In genomic region chr14:24297190-24297964, GRCh38 we compare ENCODE assay signal across 8 cellular contexts. TPM values are rescaled to one million over a fixed set of nuclear protein-coding genes. Genes with fewer than 3 reads are reported as not detected.
A peak's percentile ranks its signal among the peaks of the same experiment; 100 is the strongest.
DNase-seq lines count a peak whose midpoint lies in the region; ATAC-seq lines count a peak whose summit lies in the region.

No MANE protein-coding gene starts in this region.

- H3K9me3 ChIP-seq in Karpas-422 (ENCODE audit: low read length) = no peaks in the 10 kb centered on the region

- CTCF ChIA-PET in activated CD8-positive, alpha-beta T cell treated with anti-CD3 and anti-CD28 coated beads, Interleukin-2, amount 10 ng/mL, durations not matched to agents 7 days and 5 days (lab: Charles Lee) = interaction anchor here (0.6 to 26.4 kb wide), 28 partner anchors 11 to 189 kb away, joined by 3 to 801 read pairs (median 5); partner anchors contain the start of genes CHMP4A, CIDEB, DCAF11 and EMC9

- peak overlapping the region; percentile 5; the same call in 1 of the 2 replicates for H3K9ac ChIP-seq in Karpas-422 (ENCODE audit: low read length)

- peaks cover 9% of the 10 kb centered on the region; the same call in 1 of the 2 replicates for H4K20me1 ChIP-seq in Karpas-422 (ENCODE audit: insufficient read depth, low read depth, low read length)

- peaks cover 53% of the 10 kb centered on the region for H3K4me1 Mint-ChIP-seq in activated CD8-positive, alpha-beta T cell treated with anti-CD3 and anti-CD28 coated beads, Interleukin-2, amount 10 ng/mL, durations not matched to agents 7 days and 5 days (ENCODE audit: low read depth)

- H3K79me2 ChIP-seq in Karpas-422 (ENCODE audit: low read length) = peaks cover 39% of the 10 kb centered on the region

- ATAC-seq in GM21423 (IDR thresholded peaks at IDR 0.05; ENCODE audit: unreplicated experiment) = peak; percentile 21
- peak; percentile 3 for ATAC-seq in activated CD8-positive, alpha-beta T cell treated with anti-CD3 and anti-CD28 coated beads, Interleukin-2, amount 10 ng/mL, durations not matched to agents 7 days and 5 days

- H3K4me2 ChIP-seq in Karpas-422 (ENCODE audit: low read depth, low read length, poor library complexity, severe bottlenecking) = no peak overlapping the region

- H2AFZ ChIP-seq in Karpas-422 (ENCODE audit: low read length) = no peak overlapping the region

- H3K27ac Mint-ChIP-seq in activated CD8-positive, alpha-beta T cell treated with anti-CD3 and anti-CD28 coated beads, Interleukin-2, amount 10 ng/mL, durations not matched to agents 7 days and 5 days = peak overlapping the region; percentile 89

- H3K9me3 Mint-ChIP-seq in activated CD8-positive, alpha-beta T cell treated with anti-CD3 and anti-CD28 coated beads, Interleukin-2, amount 10 ng/mL, durations not matched to agents 7 days and 5 days (ENCODE audit: insufficient read depth) = no peaks in the 10 kb centered on the region

- no peaks in the 10 kb centered on the region for H3K27me3 Mint-ChIP-seq in activated CD8-positive, alpha-beta T cell treated with anti-CD3 and anti-CD28 coated beads, Interleukin-2, amount 10 ng/mL, durations not matched to agents 7 days and 5 days (ENCODE audit: low read depth)

- peaks cover 24% of the 10 kb centered on the region for H3K36me3 ChIP-seq in Karpas-422 (ENCODE audit: insufficient read depth, low read length)

- DNase-seq in ELF-1 (ENCODE audit: low read depth, low spot score) = peak; percentile 49
- DNase-seq in Karpas-422 = no peak
- no peak for DNase-seq in activated CD8-positive, alpha-beta T cell treated with anti-CD3 and anti-CD28 coated beads, Interleukin-2, amount 10 ng/mL, durations not matched to agents 7 days and 5 days
- DNase-seq in kidney glomerular epithelial cell (lab: John Stamatoyannopoulos, UW) = peak; percentile 64
- DNase-seq in putamen (ENCODE audit: low spot score) = no peak
- no peak for DNase-seq in stimulated activated naive CD4-positive, alpha-beta T cell treated with Interleukin-2 at 50 U/mL for 16 hours (lab: John Stamatoyannopoulos, UW)
- DNase-seq in A172 (ENCODE audit: low spot score) = no peak

- peaks cover 48% of the 10 kb centered on the region for H3K36me3 Mint-ChIP-seq in activated CD8-positive, alpha-beta T cell treated with anti-CD3 and anti-CD28 coated beads, Interleukin-2, amount 10 ng/mL, durations not matched to agents 7 days and 5 days (ENCODE audit: low read depth)

- POLR2A ChIA-PET in activated CD8-positive, alpha-beta T cell treated with anti-CD3 and anti-CD28 coated beads, Interleukin-2, amount 10 ng/mL, durations not matched to agents 7 days and 5 days (lab: Charles Lee) = interaction anchor here (0.7 to 7.0 kb wide), 14 partner anchors 10 to 136 kb away, joined by 3 to 73 read pairs (median 4); partner anchors contain the start of genes CHMP4A, CIDEB, IRF9 and LTB4R2

- no peaks in the 10 kb centered on the region for H3K27me3 ChIP-seq in Karpas-422 (ENCODE audit: low read length)

- H3K27ac ChIP-seq in Karpas-422 (ENCODE audit: low read length) = no peak overlapping the region

- H3K4me3 Mint-ChIP-seq in activated CD8-positive, alpha-beta T cell treated with anti-CD3 and anti-CD28 coated beads, Interleukin-2, amount 10 ng/mL, durations not matched to agents 7 days and 5 days = peak overlapping the region; percentile 17

- H3K4me3 ChIP-seq in Karpas-422 (ENCODE audit: low read length) = no peak overlapping the region

- H3K9me2 ChIP-seq in Karpas-422 (replicated peaks; ENCODE audit: insufficient read depth, low read length) = no peaks in the 10 kb centered on the region

- H3K4me1 ChIP-seq in Karpas-422 (ENCODE audit: low read length) = peaks cover 34% of the 10 kb centered on the region

RNA-seq across cellular contexts. Expression of gene DHRS1, which starts 2.2 kb away (rescaled TPM):
- 27.1 and 35.9 TPM in 2 replicates for total RNA-seq in Karpas-422 (2014; rRNA removed; shearing (Covaris generic); ENCODE audit: low replicate concordance)
- total RNA-seq in activated CD8-positive, alpha-beta T cell treated with anti-CD3 and anti-CD28 coated beads, Interleukin-2, amount 10 ng/mL, durations not matched to agents 7 days and 5 days = 10 to 100 TPM; 28.6 to 33.9 TPM
- total RNA-seq in A172 (2014; rRNA removed; shearing (Covaris generic)) = 15.1 and 27.8 TPM in 2 replicates

RNA-seq across cellular contexts. Expression of gene NOP9, which starts 2.3 kb away (rescaled TPM):
- total RNA-seq in Karpas-422 (2014; rRNA removed; shearing (Covaris generic); ENCODE audit: low replicate concordance) = 42.0 and 44.7 TPM in 2 replicates
- 10 to 100 TPM; 35.2 to 36.7 TPM for total RNA-seq in activated CD8-positive, alpha-beta T cell treated with anti-CD3 and anti-CD28 coated beads, Interleukin-2, amount 10 ng/mL, durations not matched to agents 7 days and 5 days
- total RNA-seq in A172 (2014; rRNA removed; shearing (Covaris generic)) = 7.8 and 9.6 TPM in 2 replicates

RNA-seq across cellular contexts. Expression of gene CIDEB, which starts 10.4 kb away (rescaled TPM):
- total RNA-seq in Karpas-422 (2014; rRNA removed; shearing (Covaris generic); ENCODE audit: low replicate concordance) = 7.1 and 9.9 TPM in 2 replicates
- 10 to 100 TPM; 47.2 to 48.2 TPM for total RNA-seq in activated CD8-positive, alpha-beta T cell treated with anti-CD3 and anti-CD28 coated beads, Interleukin-2, amount 10 ng/mL, durations not matched to agents 7 days and 5 days
- total RNA-seq in A172 (2014; rRNA removed; shearing (Covaris generic)) = not detected in 2 replicates

RNA-seq across cellular contexts. Expression of gene LTB4R2, which starts 12.6 kb away (rescaled TPM):
- total RNA-seq in Karpas-422 (2014; rRNA removed; shearing (Covaris generic); ENCODE audit: low replicate concordance) = 12.9 and 41.5 TPM in 2 replicates
- 10 to 100 TPM; 17.8 to 18.7 TPM for total RNA-seq in activated CD8-positive, alpha-beta T cell treated with anti-CD3 and anti-CD28 coated beads, Interleukin-2, amount 10 ng/mL, durations not matched to agents 7 days and 5 days
- total RNA-seq in A172 (2014; rRNA removed; shearing (Covaris generic)) = 4.7 and 5.9 TPM in 2 replicates

RNA-seq across cellular contexts. Expression of gene LTB4R, which starts 13.9 kb away (rescaled TPM):
- 26.6 and 29.6 TPM in 2 replicates for total RNA-seq in Karpas-422 (2014; rRNA removed; shearing (Covaris generic); ENCODE audit: low replicate concordance)
- 10 to 100 TPM; 26.9 to 28.0 TPM for total RNA-seq in activated CD8-positive, alpha-beta T cell treated with anti-CD3 and anti-CD28 coated beads, Interleukin-2, amount 10 ng/mL, durations not matched to agents 7 days and 5 days
- total RNA-seq in A172 (2014; rRNA removed; shearing (Covaris generic)) = 2.3 and 2.9 TPM in 2 replicates

Comparison
In these comparisons a context has a peak if more than half of its experiments do, and no peak if none do; other contexts are left out.
1. DNase-seq: peak in ELF-1 (single experiment) and kidney glomerular epithelial cell (single experiment); none in Karpas-422 (single experiment), activated CD8-positive, alpha-beta T cell treated with anti-CD3 and anti-CD28 coated beads, Interleukin-2, amount 10 ng/mL, durations not matched to agents 7 days and 5 days (single experiment), putamen (single experiment), stimulated activated naive CD4-positive, alpha-beta T cell treated with Interleukin-2 at 50 U/mL for 16 hours (single experiment) and A172 (single experiment).